Comparison of ENCODE assay signal across 10 cellular contexts in genomic region chr19:18319591-18320135, GRCh38. TPM values are rescaled to one million over a fixed set of nuclear protein-coding genes. Genes with fewer than 3 reads are reported as not detected.
DNase-seq lines count a peak whose midpoint lies in the region; ATAC-seq, FAIRE-seq and TF ChIP-seq lines count a peak whose summit lies in the region.
"Had no signal": no experiment of that assay in that cellular context is flagged by ENCODE, and none has a peak within 500 bp of the region (broad histone marks: within the 10 kb centered on the region; RNA-seq: fewer than 3 reads in every experiment).

No MANE protein-coding gene starts in this region.

- POLR2A ChIA-PET in activated CD4-positive, alpha-beta memory T cell treated with anti-CD3 and anti-CD28 coated beads, Interleukin-2, amount 10 ng/mL, durations not matched to agents 7 days and 5 days (lab: Charles Lee): interaction anchor here (8.1 to 25.3 kb wide), 3 partner anchors 12 to 39 kb away, joined by 174 to 1184 read pairs (median 335); partner anchors contain the start of genes IQCN and JUND

- intact Hi-C loops in right lobe of liver (cut with DNase I): loop anchor here (5.0 kb wide), 2 partner anchors 32 to 42 kb away; no protein-coding TSS in a partner anchor
- intact Hi-C loops in ascending aorta (cut with DNase I): no loop called here

- H3K9me3 ChIP-seq in right lobe of liver: no peaks in the 10 kb centered on the region
- no peaks in the 10 kb centered on the region for H3K9me3 ChIP-seq in subcutaneous abdominal adipose tissue (ENCODE audit: control insufficient read depth in 5 of 5, low read length in 5 of 5)
- no peaks in the 10 kb centered on the region for H3K9me3 ChIP-seq in ascending aorta

- CTCF ChIA-PET in activated CD4-positive, alpha-beta memory T cell treated with anti-CD3 and anti-CD28 coated beads, Interleukin-2, amount 10 ng/mL, durations not matched to agents 7 days and 5 days (lab: Charles Lee): interaction anchor here (0.7 to 13.8 kb wide), 5 partner anchors 9 to 40 kb away, joined by 3 to 393 read pairs (median 4); partner anchors contain the start of gene JUND

- H3K4me3 ChIP-seq in right lobe of liver (no peak overlapping the region), subcutaneous abdominal adipose tissue (ENCODE audit: low read depth in 1 of 5, low read length in 5 of 5) (no peak overlapping the region), ascending aorta (no peak overlapping the region)

- H3K4me1 ChIP-seq in right lobe of liver (peaks cover 3 to 58% (median 24%) of the 10 kb centered on the region in 4 donors), subcutaneous abdominal adipose tissue (ENCODE audit: control insufficient read depth in 5 of 5, insufficient read depth in 5 of 5, low read length in 5 of 5) (peaks cover 1 to 65% (median 58%) of the 10 kb centered on the region in 5 donors), ascending aorta (peaks cover 4 to 19% of the 10 kb centered on the region in 2 donors)

- TF ChIP-seq CTCF in right lobe of liver (IDR thresholded peaks at IDR 0.05) (no peak), ascending aorta (IDR thresholded peaks at IDR 0.05) (no peak)

- H3K27ac Mint-ChIP-seq in activated T-cell treated with anti-CD3 and anti-CD28 coated beads, Interleukin-2, amount 50 U/mL, for 24 hours: peak overlapping the region; percentile 97
- peak overlapping the region; percentile 96 for H3K27ac Mint-ChIP-seq in activated CD4-positive, alpha-beta memory T cell treated with anti-CD3 and anti-CD28 coated beads, Interleukin-2, amount 10 ng/mL, durations not matched to agents 7 days and 5 days

- peaks cover 62% of the 10 kb centered on the region for H3K4me1 Mint-ChIP-seq in activated T-cell treated with anti-CD3 and anti-CD28 coated beads, Interleukin-2, amount 50 U/mL, for 24 hours (ENCODE audit: low read depth)
- H3K4me1 Mint-ChIP-seq in activated CD4-positive, alpha-beta memory T cell treated with anti-CD3 and anti-CD28 coated beads, Interleukin-2, amount 10 ng/mL, durations not matched to agents 7 days and 5 days: peaks cover 73% of the 10 kb centered on the region

- no peaks in the 10 kb centered on the region for H3K27me3 Mint-ChIP-seq in activated T-cell treated with anti-CD3 and anti-CD28 coated beads, Interleukin-2, amount 50 U/mL, for 24 hours
- H3K27me3 Mint-ChIP-seq in activated CD4-positive, alpha-beta memory T cell treated with anti-CD3 and anti-CD28 coated beads, Interleukin-2, amount 10 ng/mL, durations not matched to agents 7 days and 5 days: no peaks in the 10 kb centered on the region

- 38% methylated on average over 7 of the region's 7 CpGs for WGBS in right lobe of liver (ENCODE audit: insufficient coverage, low coverage, low lambda C conversion rate, missing lambda C conversion rate)

- no peak for DNase-seq in activated T-cell treated with anti-CD3 and anti-CD28 coated beads, Interleukin-2, amount 50 U/mL, for 24 hours
- no peak for DNase-seq in activated T-cell treated with anti-CD3 and anti-CD28 coated beads, Interleukin-2, amount 50 U/mL, for 48 hours
- no peak for DNase-seq in activated CD4-positive, alpha-beta memory T cell treated with anti-CD3 and anti-CD28 coated beads, Interleukin-2, amount 10 ng/mL, durations not matched to agents 7 days and 5 days
- DNase-seq in right lobe of liver (peak in 2 of 3 donors; percentile 70 to 77), GM19239 (ENCODE audit: insufficient read length, low spot score) (no peak), putamen (ENCODE audit: low spot score) (no peak), ascending aorta (ENCODE audit: low spot score in 2 of 2) (no peak)
- DNase-seq: NCI-H2081 had no signal

- H3K9me3 Mint-ChIP-seq in activated T-cell treated with anti-CD3 and anti-CD28 coated beads, Interleukin-2, amount 50 U/mL, for 24 hours: no peaks in the 10 kb centered on the region
- H3K9me3 Mint-ChIP-seq in activated CD4-positive, alpha-beta memory T cell treated with anti-CD3 and anti-CD28 coated beads, Interleukin-2, amount 10 ng/mL, durations not matched to agents 7 days and 5 days: no peaks in the 10 kb centered on the region

- peak overlapping the region; percentile 71 for H3K4me3 Mint-ChIP-seq in activated T-cell treated with anti-CD3 and anti-CD28 coated beads, Interleukin-2, amount 50 U/mL, for 24 hours
- H3K4me3 Mint-ChIP-seq in activated CD4-positive, alpha-beta memory T cell treated with anti-CD3 and anti-CD28 coated beads, Interleukin-2, amount 10 ng/mL, durations not matched to agents 7 days and 5 days: peak overlapping the region; percentile 41

- FAIRE-seq in GM19239 (lab: Jason Lieb, UNC): no peak

- H3K36me3 ChIP-seq in right lobe of liver: no peaks in the 10 kb centered on the region
- H3K36me3 ChIP-seq in subcutaneous abdominal adipose tissue (ENCODE audit: control insufficient read depth in 5 of 5, insufficient read depth in 5 of 5, low read length in 5 of 5): peaks cover 0 to 6% (median under 1%) of the 10 kb centered on the region in 5 donors
- H3K36me3 ChIP-seq in ascending aorta: no peaks in the 10 kb centered on the region

- TF ChIP-seq POLR2A in right lobe of liver (IDR thresholded peaks at IDR 0.05): no peak

- ATAC-seq in right lobe of liver: peak; percentile 15 to 62 (median 46)
- ATAC-seq: right cardiac atrium had no signal

- H3K36me3 Mint-ChIP-seq in activated T-cell treated with anti-CD3 and anti-CD28 coated beads, Interleukin-2, amount 50 U/mL, for 24 hours (ENCODE audit: low read depth): peaks cover 72% of the 10 kb centered on the region
- peaks cover 46% of the 10 kb centered on the region for H3K36me3 Mint-ChIP-seq in activated CD4-positive, alpha-beta memory T cell treated with anti-CD3 and anti-CD28 coated beads, Interleukin-2, amount 10 ng/mL, durations not matched to agents 7 days and 5 days (ENCODE audit: low read depth)

- H3K27me3 ChIP-seq in right lobe of liver (no peaks in the 10 kb centered on the region), subcutaneous abdominal adipose tissue (ENCODE audit: control insufficient read depth in 5 of 5, insufficient read depth in 4 of 5, low read length in 5 of 5) (no peaks in the 10 kb centered on the region), ascending aorta (no peaks in the 10 kb centered on the region)

- H3K27ac ChIP-seq in right lobe of liver (peak overlapping the region; percentile 25 to 74 (median 61)), subcutaneous abdominal adipose tissue (ENCODE audit: low read depth, low read length) (peak overlapping the region; percentile 6), ascending aorta (no peak overlapping the region)

- peak overlapping the region in 2 of 5 donors; percentile 10 to 51 for H3K9ac ChIP-seq in subcutaneous abdominal adipose tissue (ENCODE audit: low read length in 5 of 5)

RNA-seq across cellular contexts. Expression of gene LSM4, which starts 3.2 kb away (rescaled TPM):
- total RNA-seq in activated CD4-positive, alpha-beta memory T cell treated with anti-CD3 and anti-CD28 coated beads, Interleukin-2, amount 10 ng/mL, durations not matched to agents 7 days and 5 days: 100 to 1,000 TPM; 180 to 186 TPM
- total RNA-seq in right lobe of liver (100 to 1,000 TPM in 2 of 6 experiments, 10 to 100 TPM in 4; 37.6 to 139 (median 47.3) TPM), ascending aorta (62.5 TPM)

RNA-seq across cellular contexts. Expression of gene PGPEP1, which starts 20.7 kb away (rescaled TPM):
- 10 to 100 TPM; 42.7 to 44.0 TPM for total RNA-seq in activated CD4-positive, alpha-beta memory T cell treated with anti-CD3 and anti-CD28 coated beads, Interleukin-2, amount 10 ng/mL, durations not matched to agents 7 days and 5 days
- total RNA-seq in right lobe of liver (10 to 100 TPM; 33.0 to 55.5 (median 40.7) TPM), ascending aorta (14.8 TPM)

RNA-seq across cellular contexts. Expression of gene JUND, which starts 38.2 kb away (rescaled TPM):
- 100 to 1,000 TPM; 390 to 402 TPM for total RNA-seq in activated CD4-positive, alpha-beta memory T cell treated with anti-CD3 and anti-CD28 coated beads, Interleukin-2, amount 10 ng/mL, durations not matched to agents 7 days and 5 days
- total RNA-seq in right lobe of liver: 100 to 1,000 TPM in 4 of 6 experiments, 10 to 100 TPM in 2; 29.3 to 188 (median 134) TPM
- total RNA-seq in ascending aorta: 3,570 TPM

RNA-seq across cellular contexts. Expression of gene IQCN, which starts 45.4 kb away (rescaled TPM):
- 1 to 10 TPM; 1.6 to 1.7 TPM for total RNA-seq in activated CD4-positive, alpha-beta memory T cell treated with anti-CD3 and anti-CD28 coated beads, Interleukin-2, amount 10 ng/mL, durations not matched to agents 7 days and 5 days
- total RNA-seq in right lobe of liver (1 to 10 TPM in 5 of 6 experiments, under 1 TPM in 1; 0.82 to 5.3 (median 2.5) TPM), ascending aorta (51.2 TPM)

Comparison
In these comparisons a context has a peak if more than half of its experiments do, and no peak if none do; other contexts are left out.
1. DNase-seq: peak in right lobe of liver (2 of 3); none in activated T-cell treated with anti-CD3 and anti-CD28 coated beads, Interleukin-2, amount 50 U/mL, for 24 hours (single experiment), activated T-cell treated with anti-CD3 and anti-CD28 coated beads, Interleukin-2, amount 50 U/mL, for 48 hours (0 of 2), activated CD4-positive, alpha-beta memory T cell treated with anti-CD3 and anti-CD28 coated beads, Interleukin-2, amount 10 ng/mL, durations not matched to agents 7 days and 5 days (single experiment), GM19239 (single experiment), putamen (single experiment) and ascending aorta (0 of 2).
2. H3K27ac ChIP-seq: peak in right lobe of liver (3 of 3) and subcutaneous abdominal adipose tissue (single experiment); none in ascending aorta (0 of 2).